ENCODE assay signal across 25 cellular contexts in the genomic region with DNA sequence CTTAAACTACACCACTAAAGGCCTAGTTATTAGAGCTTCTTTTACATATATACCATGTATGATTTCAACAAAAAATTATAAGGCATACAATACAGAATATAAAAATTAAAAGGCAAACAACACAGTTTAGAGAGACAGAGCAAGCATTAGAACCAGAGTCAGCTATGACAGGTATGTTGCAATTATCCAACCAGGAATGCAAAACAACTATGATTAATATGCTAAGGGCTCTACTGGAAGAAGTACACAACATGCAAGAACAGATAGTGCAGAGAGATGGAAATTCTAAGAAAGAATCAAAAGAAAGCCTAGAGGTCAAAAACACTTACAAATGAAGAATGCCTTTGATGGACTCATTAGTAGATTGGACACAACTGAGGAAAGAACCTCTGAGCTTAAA.
DNase-seq lines count a peak whose midpoint lies in the region; TF ChIP-seq lines count a peak whose summit lies in the region.
"Had no signal": no experiment of that assay in that cellular context is flagged by ENCODE, and none has a peak within 500 bp of the region (broad histone marks: within the 10 kb centered on the region; RNA-seq: fewer than 3 reads in every experiment).

No MANE protein-coding gene starts in this region.

- no peak overlapping the region for H3K4me3 ChIP-seq in fibroblast of mammary gland (ENCODE audit: control insufficient read depth, low read depth, low read length)
- H3K4me3 ChIP-seq: coronary artery, K562, transverse colon had no signal

- no peak overlapping the region for H3K27ac Mint-ChIP-seq in nephron
- H3K27ac Mint-ChIP-seq: activated CD8-positive, alpha-beta T cell treated with anti-CD3 and anti-CD28 coated beads for 36 hours; activated naive CD4-positive, alpha-beta T cell treated with anti-CD3 and anti-CD28 coated beads, Interleukin-2, amount 50 U/mL, for 24 hours; activated T-helper 2 cell treated with anti-CD3 and anti-CD28 coated beads, Interferon-gamma antibody, Interleukin-2, Interleukin-4, amounts not matched to agents 10 μg/mL and 5 μg/mL and 100 μg/mL, durations not matched to agents 14 hours and 24 hours and 36 hours; natural killer cell treated with Interleukin-12 subunit alpha and Interleukin-12 subunit beta and Interleukin-15 and Interleukin-18, amount 100 ng/mL, for 72 hours; stimulated activated effector memory CD8-positive, alpha-beta T cell treated with anti-CD3 and anti-CD28 coated beads, Interleukin-12 subunit alpha, Interleukin-12 subunit beta, amount 100 ng/mL, for 72 hours had no signal

- no peak for TF ChIP-seq CTCF in fibroblast of mammary gland (conservative IDR thresholded peaks at IDR 0.05; ENCODE audit: control insufficient read depth, insufficient read depth, low read depth, low read length)
- no peak for TF ChIP-seq CTCF in nephron (IDR thresholded peaks at IDR 0.05; ENCODE audit: unreplicated experiment in 3 of 3)

- DNase-seq in GM03348 (ENCODE audit: low spot score) (peak; percentile 25), NCI-H226 (peak; percentile 28), fibroblast of mammary gland (ENCODE audit: low read depth) (peak; percentile 34), amniotic stem cell (lab: John Stamatoyannopoulos, UW) (no peak), retina (no peak), NOMO-1 treated with DMSO at 0.1 percent for 48 hours (lab: John Stamatoyannopoulos, UW; ENCODE audit: unreplicated experiment) (no peak), posterior cingulate gyrus (no peak)
- DNase-seq: activated CD8-positive, alpha-beta memory T cell treated with anti-CD3 and anti-CD28 coated beads, Interleukin-2, amount 50 U/mL, for 48 hours; activated CD8-positive, alpha-beta T cell treated with anti-CD3 and anti-CD28 coated beads for 36 hours; anterior cingulate cortex; COR-L47; DMS79; effector CD8-positive, alpha-beta T cell; head of caudate nucleus; NCI-H1417 treated with DMSO at 0.1 percent for 48 hours; NCI-H2081 treated with DMSO at 0.1 percent for 48 hours; Right ventricle myocardium superior; transverse colon had no signal

- no peaks in the 10 kb centered on the region for H3K27me3 Mint-ChIP-seq in nephron (ENCODE audit: low read depth)

- H3K36me3 Mint-ChIP-seq in nephron (ENCODE audit: low read depth): no peaks in the 10 kb centered on the region
- H3K36me3 Mint-ChIP-seq: activated naive CD4-positive, alpha-beta T cell treated with anti-CD3 and anti-CD28 coated beads, Interleukin-2, amount 50 U/mL, for 24 hours; natural killer cell treated with Interleukin-12 subunit alpha and Interleukin-12 subunit beta and Interleukin-15 and Interleukin-18, amount 100 ng/mL, for 72 hours; stimulated activated effector memory CD8-positive, alpha-beta T cell treated with anti-CD3 and anti-CD28 coated beads, Interleukin-12 subunit alpha, Interleukin-12 subunit beta, amount 100 ng/mL, for 72 hours had no signal

- H3K4me1 Mint-ChIP-seq in nephron: peaks cover 44% of the 10 kb centered on the region

- peak overlapping the region in 2 of 3 experiments; percentile 16 to 31 for H3K4me3 Mint-ChIP-seq in nephron
- H3K4me3 Mint-ChIP-seq: activated CD8-positive, alpha-beta T cell treated with anti-CD3 and anti-CD28 coated beads for 36 hours; activated naive CD4-positive, alpha-beta T cell treated with anti-CD3 and anti-CD28 coated beads, Interleukin-2, amount 50 U/mL, for 24 hours; natural killer cell treated with Interleukin-12 subunit alpha and Interleukin-12 subunit beta and Interleukin-15 and Interleukin-18, amount 100 ng/mL, for 72 hours; stimulated activated effector memory CD8-positive, alpha-beta T cell treated with anti-CD3 and anti-CD28 coated beads, Interleukin-12 subunit alpha, Interleukin-12 subunit beta, amount 100 ng/mL, for 72 hours had no signal

- intact Hi-C loops in posterior cingulate gyrus (cut with DNase I): no loop called here

- H3K9me3 Mint-ChIP-seq in nephron: no peaks in the 10 kb centered on the region
- H3K9me3 Mint-ChIP-seq: activated CD8-positive, alpha-beta T cell treated with anti-CD3 and anti-CD28 coated beads for 36 hours; activated naive CD4-positive, alpha-beta T cell treated with anti-CD3 and anti-CD28 coated beads, Interleukin-2, amount 50 U/mL, for 24 hours; natural killer cell treated with Interleukin-12 subunit alpha and Interleukin-12 subunit beta and Interleukin-15 and Interleukin-18, amount 100 ng/mL, for 72 hours; stimulated activated effector memory CD8-positive, alpha-beta T cell treated with anti-CD3 and anti-CD28 coated beads, Interleukin-12 subunit alpha, Interleukin-12 subunit beta, amount 100 ng/mL, for 72 hours had no signal

Comparison
In these comparisons a context has a peak if more than half of its experiments do, and no peak if none do; other contexts are left out.
1. DNase-seq: peak in GM03348 (single experiment), NCI-H226 (single experiment) and fibroblast of mammary gland (single experiment); none in amniotic stem cell (single experiment), retina (single experiment), NOMO-1 treated with DMSO at 0.1 percent for 48 hours (single experiment) and posterior cingulate gyrus (0 of 10).